ENCODE assay signal across 1 cellular context in the genomic region with DNA sequence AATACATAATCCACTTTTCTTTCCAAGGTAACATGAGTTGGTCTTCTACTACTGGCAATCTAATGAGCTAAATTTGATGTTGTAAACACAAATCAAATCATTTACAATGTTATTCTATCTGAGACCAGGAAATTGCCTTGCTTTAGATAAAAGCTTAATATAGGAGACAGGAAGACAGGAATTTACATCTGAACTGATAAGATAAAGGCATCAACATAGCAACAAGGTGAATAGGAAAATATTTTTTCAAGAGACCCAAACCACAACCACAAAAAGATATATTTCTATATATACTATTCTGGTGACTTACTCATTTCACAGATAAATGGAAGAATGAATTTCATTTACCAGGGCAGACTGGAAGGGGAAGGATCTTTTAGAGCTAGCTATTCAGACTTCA.
TF ChIP-seq lines count a peak whose summit lies in the region.

No MANE protein-coding gene starts in this region.

TF ChIP-seq in GM23338, 12 proteins besides CTCF, POLR2A, EP300 and RAD21 (continued from another document):
- TF ChIP-seq REST (IDR thresholded peaks at IDR 0.05; ENCODE audit: unreplicated experiment) (no peak), STAT1 (IDR thresholded peaks at IDR 0.05; ENCODE audit: unreplicated experiment) (no peak), ETS1 (IDR thresholded peaks at IDR 0.05) (no peak), ZNF114 (CRISPR knock-in tag; IDR thresholded peaks at IDR 0.05) (no peak)
TF ChIP-seq in GM23338: peak in this region for 0.
